ENCODE assay signal across 10 cellular contexts in the genomic region with DNA sequence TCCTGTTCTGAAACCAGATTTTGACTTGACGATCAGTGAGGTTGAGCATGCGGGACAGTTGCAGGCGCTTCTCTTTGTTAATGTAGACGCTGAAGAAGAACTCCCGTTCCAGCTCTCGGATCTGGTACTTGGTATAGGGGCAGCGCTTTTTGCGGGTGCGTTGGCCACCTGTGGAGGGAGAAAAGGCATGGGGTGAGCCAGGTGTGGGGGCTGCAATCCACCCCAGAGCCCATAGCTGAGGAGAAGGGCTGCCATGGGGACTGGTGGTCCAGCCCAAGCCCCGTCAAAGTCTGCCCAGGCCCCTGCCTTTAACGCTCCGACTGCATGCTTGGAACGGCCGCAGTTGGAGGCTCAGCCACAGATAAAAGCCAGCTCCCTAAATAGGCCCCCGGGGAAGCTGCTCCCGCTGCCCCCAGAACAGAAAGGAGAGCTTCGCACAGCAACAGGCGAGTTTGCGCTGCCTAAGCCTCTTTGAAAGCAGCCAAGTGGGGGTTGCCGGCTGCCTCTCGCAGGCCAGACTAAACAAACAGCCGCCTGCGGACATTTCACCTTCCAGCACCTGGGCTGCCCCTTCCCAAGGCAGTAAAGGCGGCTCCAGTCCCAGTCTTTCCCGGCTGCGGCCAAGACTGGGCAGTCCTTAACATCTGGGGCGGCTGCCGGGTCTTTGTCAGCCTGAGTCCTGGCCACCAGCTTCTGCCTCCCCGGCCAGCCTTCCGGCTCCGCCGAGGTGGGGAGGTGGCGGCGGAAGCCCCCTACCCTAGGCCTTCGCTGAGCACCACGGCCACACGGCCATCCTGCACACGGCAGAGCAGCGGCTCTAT. TPM values are rescaled to one million over a fixed set of nuclear protein-coding genes. Genes with fewer than 3 reads are reported as not detected.
A peak's percentile ranks its signal among the peaks of the same experiment; 100 is the strongest.
DNase-seq lines count a peak whose midpoint lies in the region; ATAC-seq, FAIRE-seq and TF ChIP-seq lines count a peak whose summit lies in the region.
"Had no signal": no experiment of that assay in that cellular context is flagged by ENCODE, and none has a peak within 500 bp of the region (broad histone marks: within the 10 kb centered on the region; RNA-seq: fewer than 3 reads in every experiment).

No MANE protein-coding gene starts in this region.

- no peak for ATAC-seq in activated CD8-positive, alpha-beta T cell treated with anti-CD3 and anti-CD28 coated beads for 36 hours
- no peak for ATAC-seq in activated CD8-positive, alpha-beta T cell treated with anti-CD3 and anti-CD28 coated beads, Interleukin-2, amount 10 ng/mL, durations not matched to agents 7 days and 5 days
- no peak for ATAC-seq in PC-3
- ATAC-seq in stimulated activated effector memory CD8-positive, alpha-beta T cell treated with anti-CD3 and anti-CD28 coated beads, Interleukin-12 subunit alpha, Interleukin-12 subunit beta, amount 100 ng/mL, for 72 hours, result no peak
- ATAC-seq in GM21717 (IDR thresholded peaks at IDR 0.05; ENCODE audit: unreplicated experiment), result no peak

- FAIRE-seq in keratinocyte (lab: Jason Lieb, UNC), result no peak
- FAIRE-seq in GM12892 (lab: Jason Lieb, UNC), result no peak

- H3K36me3 ChIP-seq in PC-3 (ENCODE audit: low read depth, low read length) (no peaks in the 10 kb centered on the region), keratinocyte (ENCODE audit: control insufficient read depth in 2 of 2, extremely low read depth in 1 of 2, insufficient read depth in 2 of 2, low read length in 2 of 2) (no peaks in the 10 kb centered on the region)

- H3K4me1 Mint-ChIP-seq in activated CD8-positive, alpha-beta T cell treated with anti-CD3 and anti-CD28 coated beads for 36 hours (ENCODE audit: low read depth), result peaks cover 26% of the 10 kb centered on the region
- H3K4me1 Mint-ChIP-seq in activated CD8-positive, alpha-beta T cell treated with anti-CD3 and anti-CD28 coated beads, Interleukin-2, amount 10 ng/mL, durations not matched to agents 7 days and 5 days (ENCODE audit: low read depth), result peaks cover 39% of the 10 kb centered on the region
- H3K4me1 Mint-ChIP-seq in stimulated activated effector memory CD8-positive, alpha-beta T cell treated with anti-CD3 and anti-CD28 coated beads, Interleukin-12 subunit alpha, Interleukin-12 subunit beta, amount 100 ng/mL, for 72 hours, result peaks cover 43% of the 10 kb centered on the region

- H3F3A ChIP-seq in PC-3 (ENCODE audit: low read length, unreplicated experiment), result no peaks in the 10 kb centered on the region

- H3K9me3 Mint-ChIP-seq in activated CD8-positive, alpha-beta T cell treated with anti-CD3 and anti-CD28 coated beads for 36 hours, result no peaks in the 10 kb centered on the region
- H3K9me3 Mint-ChIP-seq in activated CD8-positive, alpha-beta T cell treated with anti-CD3 and anti-CD28 coated beads, Interleukin-2, amount 10 ng/mL, durations not matched to agents 7 days and 5 days (ENCODE audit: insufficient read depth), result no peaks in the 10 kb centered on the region
- H3K9me3 Mint-ChIP-seq in stimulated activated effector memory CD8-positive, alpha-beta T cell treated with anti-CD3 and anti-CD28 coated beads, Interleukin-12 subunit alpha, Interleukin-12 subunit beta, amount 100 ng/mL, for 72 hours, result no peaks in the 10 kb centered on the region

- H3K9ac ChIP-seq in PC-3 (ENCODE audit: low read length), result peak overlapping the region; percentile 97
- H3K9ac ChIP-seq in keratinocyte (ENCODE audit: control insufficient read depth, extremely low read depth, insufficient read depth, low read length), result no peak overlapping the region

- no peaks in the 10 kb centered on the region for H3K36me3 Mint-ChIP-seq in activated CD8-positive, alpha-beta T cell treated with anti-CD3 and anti-CD28 coated beads for 36 hours (ENCODE audit: low read depth)
- H3K36me3 Mint-ChIP-seq in activated CD8-positive, alpha-beta T cell treated with anti-CD3 and anti-CD28 coated beads, Interleukin-2, amount 10 ng/mL, durations not matched to agents 7 days and 5 days (ENCODE audit: low read depth), result peaks cover 4% of the 10 kb centered on the region
- H3K36me3 Mint-ChIP-seq in stimulated activated effector memory CD8-positive, alpha-beta T cell treated with anti-CD3 and anti-CD28 coated beads, Interleukin-12 subunit alpha, Interleukin-12 subunit beta, amount 100 ng/mL, for 72 hours, result peaks cover 8% of the 10 kb centered on the region

- intact Hi-C loops in activated CD8-positive, alpha-beta T cell treated with anti-CD3 and anti-CD28 coated beads for 36 hours (cut with micrococcal nuclease), result no loop called here
- intact Hi-C loops in PC-3 (cut with micrococcal nuclease), result no loop called here

- H3K4me2 ChIP-seq in PC-3 (ENCODE audit: low read length) (peak overlapping the region; percentile 99), keratinocyte (ENCODE audit: control insufficient read depth, extremely low read depth, insufficient read depth, low read depth, low read length) (peak overlapping the region; percentile 79)

- H3K9me3 ChIP-seq in PC-3 (ENCODE audit: low read length) (no peaks in the 10 kb centered on the region), keratinocyte (ENCODE audit: control insufficient read depth, low read depth, low read length) (no peaks in the 10 kb centered on the region)

- TF ChIP-seq CTCF in activated CD8-positive, alpha-beta T cell treated with anti-CD3 and anti-CD28 coated beads for 36 hours (IDR thresholded peaks at IDR 0.05), result no peak
- TF ChIP-seq CTCF in PC-3 (conservative IDR thresholded peaks at IDR 0.05; ENCODE audit: low read depth, low read length) (no peak), keratinocyte (optimal IDR thresholded peaks at IDR 0.05 in 1 of 3, IDR thresholded peaks at IDR 0.05 in 1 of 3, conservative IDR thresholded peaks at IDR 0.05 in 1 of 3; ENCODE audit: extremely low read depth in 1 of 3, insufficient read depth in 2 of 3, low read length in 3 of 3) (no peak)

- H3K27ac ChIP-seq in PC-3 (ENCODE audit: low read length) (peak overlapping the region; percentile 97), keratinocyte (ENCODE audit: control insufficient read depth, insufficient read depth, low read length) (no peak overlapping the region)

- no TSS peak for BruUV-seq in PC-3 (replicated peaks; lab: Mats Ljungman, UMichigan)

- H4K20me1 ChIP-seq in PC-3 (ENCODE audit: low read length) (no peaks in the 10 kb centered on the region), keratinocyte (ENCODE audit: control insufficient read depth, extremely low read depth, insufficient read depth, low read length) (no peaks in the 10 kb centered on the region)

- H3K4me3 Mint-ChIP-seq in activated CD8-positive, alpha-beta T cell treated with anti-CD3 and anti-CD28 coated beads for 36 hours, result peak overlapping the region; percentile 59
- H3K4me3 Mint-ChIP-seq in activated CD8-positive, alpha-beta T cell treated with anti-CD3 and anti-CD28 coated beads, Interleukin-2, amount 10 ng/mL, durations not matched to agents 7 days and 5 days, result no peak overlapping the region
- peak overlapping the region; percentile 81 for H3K4me3 Mint-ChIP-seq in stimulated activated effector memory CD8-positive, alpha-beta T cell treated with anti-CD3 and anti-CD28 coated beads, Interleukin-12 subunit alpha, Interleukin-12 subunit beta, amount 100 ng/mL, for 72 hours

- no peak overlapping the region for H3K27ac Mint-ChIP-seq in activated CD8-positive, alpha-beta T cell treated with anti-CD3 and anti-CD28 coated beads for 36 hours
- H3K27ac Mint-ChIP-seq in activated CD8-positive, alpha-beta T cell treated with anti-CD3 and anti-CD28 coated beads, Interleukin-2, amount 10 ng/mL, durations not matched to agents 7 days and 5 days, result no peak overlapping the region
- H3K27ac Mint-ChIP-seq in stimulated activated effector memory CD8-positive, alpha-beta T cell treated with anti-CD3 and anti-CD28 coated beads, Interleukin-12 subunit alpha, Interleukin-12 subunit beta, amount 100 ng/mL, for 72 hours, result no peak overlapping the region

- H3K9me2 ChIP-seq in PC-3 (replicated peaks; ENCODE audit: low read length), result no peaks in the 10 kb centered on the region

- H3K27me3 ChIP-seq in PC-3 (ENCODE audit: low read length) (no peaks in the 10 kb centered on the region), keratinocyte (ENCODE audit: control insufficient read depth, extremely low read depth, insufficient read depth, low read length) (peaks cover 57% of the 10 kb centered on the region)

- H2AFZ ChIP-seq in PC-3 (ENCODE audit: low read length) (no peak overlapping the region), keratinocyte (ENCODE audit: control insufficient read depth, low read length) (no peak overlapping the region)

- POLR2A ChIA-PET in activated CD8-positive, alpha-beta T cell treated with anti-CD3 and anti-CD28 coated beads for 36 hours (lab: Charles Lee), result no interaction called here
- POLR2A ChIA-PET in activated CD8-positive, alpha-beta T cell treated with anti-CD3 and anti-CD28 coated beads, Interleukin-2, amount 10 ng/mL, durations not matched to agents 7 days and 5 days (lab: Charles Lee), result interaction anchor here (0.5 kb wide), 1 partner anchor 234 kb away, joined by 3 read pairs; no protein-coding TSS in a partner anchor
- POLR2A ChIA-PET in PC-3 (lab: Charles Lee; ENCODE audit: unreplicated experiment), result interaction anchor here (0.6 to 0.7 kb wide), 3 partner anchors 8 to 733 kb away, joined by 3 to 4 read pairs (median 3); no protein-coding TSS in a partner anchor

- H3K79me2 ChIP-seq in PC-3 (ENCODE audit: low read length), result peaks cover 99% of the 10 kb centered on the region
- H3K79me2 ChIP-seq in keratinocyte (ENCODE audit: control insufficient read depth, insufficient read depth, low read length), result no peaks in the 10 kb centered on the region

- peaks cover 37% of the 10 kb centered on the region for H3K4me1 ChIP-seq in PC-3 (ENCODE audit: insufficient read depth, low read length)
- H3K4me1 ChIP-seq in keratinocyte (ENCODE audit: control insufficient read depth, extremely low read depth, insufficient read depth, low read length), result peaks cover 13% of the 10 kb centered on the region

- no peak for DNase-seq in activated CD8-positive, alpha-beta T cell treated with anti-CD3 and anti-CD28 coated beads for 36 hours
- no peak for DNase-seq in activated CD8-positive, alpha-beta T cell treated with anti-CD3 and anti-CD28 coated beads, Interleukin-2, amount 10 ng/mL, durations not matched to agents 7 days and 5 days
- DNase-seq in PC-3 (no peak), keratinocyte (ENCODE audit: low read depth, low spot score) (no peak), kidney glomerular epithelial cell (lab: John Stamatoyannopoulos, UW) (no peak), GM12892 (ENCODE audit: insufficient read length) (no peak)
- DNase-seq in stimulated activated effector memory CD8-positive, alpha-beta T cell treated with anti-CD3 and anti-CD28 coated beads, Interleukin-12 subunit alpha, Interleukin-12 subunit beta, amount 100 ng/mL, for 72 hours (ENCODE audit: low spot score in 2 of 2), result no peak
- DNase-seq: CD4-positive, alpha-beta memory T cell; stimulated activated CD4-positive, alpha-beta T cell treated with anti-CD3 and anti-CD28 coated beads, Interleukin-1b, Interleukin-23, amount 100 ng/mL, for 48 hours had no signal

- CTCF ChIA-PET in activated CD8-positive, alpha-beta T cell treated with anti-CD3 and anti-CD28 coated beads for 36 hours (lab: Charles Lee), result interaction anchor here (1.2 to 2.3 kb wide), 8 partner anchors 9 to 24 kb away, joined by 3 to 9 read pairs (median 6); no protein-coding TSS in a partner anchor
- CTCF ChIA-PET in activated CD8-positive, alpha-beta T cell treated with anti-CD3 and anti-CD28 coated beads, Interleukin-2, amount 10 ng/mL, durations not matched to agents 7 days and 5 days (lab: Charles Lee), result interaction anchor here (0.6 to 6.1 kb wide), 4 partner anchors 12 to 500 kb away, joined by 3 to 37 read pairs (median 4); no protein-coding TSS in a partner anchor
- CTCF ChIA-PET in PC-3 (lab: Charles Lee), result no interaction called here

- H3K9me1 ChIP-seq in keratinocyte (ENCODE audit: control insufficient read depth, extremely low read depth, insufficient read depth, low read length), result no peaks in the 10 kb centered on the region

- peak overlapping the region; percentile 91 for H3K4me3 ChIP-seq in PC-3 (ENCODE audit: low read length)
- peak overlapping the region in 1 of 3 experiments; percentile 20 for H3K4me3 ChIP-seq in keratinocyte (ENCODE audit: control insufficient read depth in 2 of 3, extremely low read depth in 1 of 3, insufficient read depth in 2 of 3, low read depth in 1 of 3, low read length in 3 of 3)

- no peak for TF ChIP-seq POLR2A in GM12892 (IDR thresholded peaks at IDR 0.05; ENCODE audit: low read depth, low read length)

- peaks cover 69% of the 10 kb centered on the region for H3K27me3 Mint-ChIP-seq in activated CD8-positive, alpha-beta T cell treated with anti-CD3 and anti-CD28 coated beads for 36 hours
- peaks cover 77% of the 10 kb centered on the region for H3K27me3 Mint-ChIP-seq in activated CD8-positive, alpha-beta T cell treated with anti-CD3 and anti-CD28 coated beads, Interleukin-2, amount 10 ng/mL, durations not matched to agents 7 days and 5 days (ENCODE audit: low read depth)

- dilution Hi-C loops in keratinocyte (cut with MboI; ENCODE audit: extremely low pct_ligation_motif_present, low sequenced_read_pairs), result no loop called here

RNA-seq across cellular contexts. Expression of a gene that starts 2.0 kb away (rescaled TPM):
- under 1 TPM; 0.13 to 0.18 TPM for total RNA-seq in activated CD8-positive, alpha-beta T cell treated with anti-CD3 and anti-CD28 coated beads for 36 hours
- not detected for total RNA-seq in activated CD8-positive, alpha-beta T cell treated with anti-CD3 and anti-CD28 coated beads, Interleukin-2, amount 10 ng/mL, durations not matched to agents 7 days and 5 days
- total RNA-seq in PC-3 (2014; rRNA removed), result 26.6 and 31.4 TPM in 2 replicates
- polyA plus RNA-seq in keratinocyte, result 0.07 to 0.18 TPM (median 0.14 TPM) in 3 replicates
- not detected for polyA plus RNA-seq in keratinocyte (2011; ENCODE audit: low read depth)
- polyA plus RNA-seq in keratinocyte (2011; cell fraction: cytosol; rRNA removed), result 0.17 and 0.19 TPM in 2 replicates
- 0.13 TPM in 2 replicates for polyA plus RNA-seq in keratinocyte (2011; cell fraction: nucleus; rRNA removed)
- 0.16 and 0.27 TPM in 2 replicates for polyA plus RNA-seq in keratinocyte (2012; ENCODE audit: low replicate concordance)
- polyA minus RNA-seq in keratinocyte, result not detected in 3 replicates
- polyA minus RNA-seq in keratinocyte (2011; cell fraction: cytosol; rRNA and poly(A)+ RNA removed), result not detected
- not detected in 2 replicates for polyA minus RNA-seq in keratinocyte (2011; cell fraction: nucleus; rRNA and poly(A)+ RNA removed)
- not detected for polyA plus RNA-seq in GM12892 (2012; ENCODE audit: missing spikeins)
- total RNA-seq: CD4-positive, alpha-beta memory T cell had no signal
- polyA plus RNA-seq: CD4-positive, alpha-beta memory T cell had no signal

RNA-seq across cellular contexts. Expression of a gene that starts 9.0 kb away (rescaled TPM):
- total RNA-seq in activated CD8-positive, alpha-beta T cell treated with anti-CD3 and anti-CD28 coated beads for 36 hours, result not detected
- total RNA-seq in activated CD8-positive, alpha-beta T cell treated with anti-CD3 and anti-CD28 coated beads, Interleukin-2, amount 10 ng/mL, durations not matched to agents 7 days and 5 days, result not detected
- total RNA-seq in PC-3 (2014; rRNA removed), result 36.0 and 46.1 TPM in 2 replicates
- polyA plus RNA-seq in keratinocyte, result 1.6 to 4.5 TPM (median 2.4 TPM) in 3 replicates
- polyA plus RNA-seq in keratinocyte (2011; ENCODE audit: low read depth), result 0.40 TPM
- 2.0 and 2.2 TPM in 2 replicates for polyA plus RNA-seq in keratinocyte (2011; cell fraction: cytosol; rRNA removed)
- polyA plus RNA-seq in keratinocyte (2011; cell fraction: nucleus; rRNA removed), result 2.0 and 2.1 TPM in 2 replicates
- 2.5 and 9.5 TPM in 2 replicates for polyA plus RNA-seq in keratinocyte (2012; ENCODE audit: low replicate concordance)
- polyA minus RNA-seq in keratinocyte, result 1.9 to 5.1 TPM (median 3.0 TPM) in 3 replicates
- polyA minus RNA-seq in keratinocyte (2011; cell fraction: cytosol; rRNA and poly(A)+ RNA removed), result not detected
- polyA minus RNA-seq in keratinocyte (2011; cell fraction: nucleus; rRNA and poly(A)+ RNA removed), result 0.47 and 0.84 TPM in 2 replicates
- 2.9 TPM for polyA plus RNA-seq in GM12892 (2012; ENCODE audit: missing spikeins)
- total RNA-seq: CD4-positive, alpha-beta memory T cell had no signal
- polyA plus RNA-seq: CD4-positive, alpha-beta memory T cell had no signal

RNA-seq across cellular contexts. Expression of a gene that starts 16.8 kb away (rescaled TPM):
- not detected for total RNA-seq in activated CD8-positive, alpha-beta T cell treated with anti-CD3 and anti-CD28 coated beads for 36 hours
- not detected for total RNA-seq in activated CD8-positive, alpha-beta T cell treated with anti-CD3 and anti-CD28 coated beads, Interleukin-2, amount 10 ng/mL, durations not matched to agents 7 days and 5 days
- total RNA-seq in PC-3 (2014; rRNA removed), result 12.1 and 14.9 TPM in 2 replicates
- not detected in 3 replicates for polyA plus RNA-seq in keratinocyte
- not detected for polyA plus RNA-seq in keratinocyte (2011; ENCODE audit: low read depth)
- not detected in 2 replicates for polyA plus RNA-seq in keratinocyte (2011; cell fraction: cytosol; rRNA removed)
- polyA plus RNA-seq in keratinocyte (2011; cell fraction: nucleus; rRNA removed), result not detected in 2 replicates
- not detected in 2 replicates for polyA plus RNA-seq in keratinocyte (2012; ENCODE audit: low replicate concordance)
- polyA minus RNA-seq in keratinocyte, result not detected in 3 replicates
- not detected for polyA minus RNA-seq in keratinocyte (2011; cell fraction: cytosol; rRNA and poly(A)+ RNA removed)
- not detected in 2 replicates for polyA minus RNA-seq in keratinocyte (2011; cell fraction: nucleus; rRNA and poly(A)+ RNA removed)
- not detected for polyA plus RNA-seq in GM12892 (2012; ENCODE audit: missing spikeins)
- total RNA-seq: CD4-positive, alpha-beta memory T cell had no signal
- polyA plus RNA-seq: CD4-positive, alpha-beta memory T cell had no signal

RNA-seq across cellular contexts. Expression of a gene that starts 17.7 kb away (rescaled TPM):
- not detected for total RNA-seq in activated CD8-positive, alpha-beta T cell treated with anti-CD3 and anti-CD28 coated beads for 36 hours
- total RNA-seq in activated CD8-positive, alpha-beta T cell treated with anti-CD3 and anti-CD28 coated beads, Interleukin-2, amount 10 ng/mL, durations not matched to agents 7 days and 5 days, result not detected
- 69.0 and 85.3 TPM in 2 replicates for total RNA-seq in PC-3 (2014; rRNA removed)
- 9.0 to 40.5 TPM (median 28.1 TPM) in 3 replicates for polyA plus RNA-seq in keratinocyte
- polyA plus RNA-seq in keratinocyte (2011; ENCODE audit: low read depth), result 76.1 TPM
- polyA plus RNA-seq in keratinocyte (2011; cell fraction: cytosol; rRNA removed), result 20.4 and 23.2 TPM in 2 replicates
- polyA plus RNA-seq in keratinocyte (2011; cell fraction: nucleus; rRNA removed), result 22.3 and 31.4 TPM in 2 replicates
- polyA plus RNA-seq in keratinocyte (2012; ENCODE audit: low replicate concordance), result 21.1 and 27.0 TPM in 2 replicates
- 1.5 to 5.7 TPM (median 4.0 TPM) in 3 replicates for polyA minus RNA-seq in keratinocyte
- polyA minus RNA-seq in keratinocyte (2011; cell fraction: cytosol; rRNA and poly(A)+ RNA removed), result 9.4 TPM
- polyA minus RNA-seq in keratinocyte (2011; cell fraction: nucleus; rRNA and poly(A)+ RNA removed), result 2.2 and 3.8 TPM in 2 replicates
- polyA plus RNA-seq in GM12892 (2012; ENCODE audit: missing spikeins), result 4.1 TPM
- total RNA-seq: CD4-positive, alpha-beta memory T cell had no signal
- polyA plus RNA-seq: CD4-positive, alpha-beta memory T cell had no signal

RNA-seq across cellular contexts. Expression of a gene that starts 26.6 kb away (rescaled TPM):
- total RNA-seq in activated CD8-positive, alpha-beta T cell treated with anti-CD3 and anti-CD28 coated beads for 36 hours, result not detected
- total RNA-seq in activated CD8-positive, alpha-beta T cell treated with anti-CD3 and anti-CD28 coated beads, Interleukin-2, amount 10 ng/mL, durations not matched to agents 7 days and 5 days, result not detected
- total RNA-seq in PC-3 (2014; rRNA removed), result 2.6 and 2.8 TPM in 2 replicates
- 3.8 to 13.5 TPM (median 8.1 TPM) in 3 replicates for polyA plus RNA-seq in keratinocyte
- 4.9 TPM for polyA plus RNA-seq in keratinocyte (2011; ENCODE audit: low read depth)
- polyA plus RNA-seq in keratinocyte (2011; cell fraction: cytosol; rRNA removed), result 7.4 and 9.8 TPM in 2 replicates
- polyA plus RNA-seq in keratinocyte (2011; cell fraction: nucleus; rRNA removed), result 5.2 and 6.0 TPM in 2 replicates
- 3.9 and 14.3 TPM in 2 replicates for polyA plus RNA-seq in keratinocyte (2012; ENCODE audit: low replicate concordance)
- 4.5 to 4.9 TPM (median 4.8 TPM) in 3 replicates for polyA minus RNA-seq in keratinocyte
- 11.9 TPM for polyA minus RNA-seq in keratinocyte (2011; cell fraction: cytosol; rRNA and poly(A)+ RNA removed)
- 2.0 and 2.3 TPM in 2 replicates for polyA minus RNA-seq in keratinocyte (2011; cell fraction: nucleus; rRNA and poly(A)+ RNA removed)
- not detected for polyA plus RNA-seq in GM12892 (2012; ENCODE audit: missing spikeins)
- total RNA-seq: CD4-positive, alpha-beta memory T cell had no signal
- polyA plus RNA-seq: CD4-positive, alpha-beta memory T cell had no signal

Comparison
In these comparisons a context has a peak if more than half of its experiments do, and no peak if none do; other contexts are left out.
1. RNA of a gene that starts 2.0 kb away (total RNA-seq): 26.6 to 31.4 TPM in PC-3; 0.13 to 0.18 TPM in activated CD8-positive, alpha-beta T cell treated with anti-CD3 and anti-CD28 coated beads for 36 hours and not detected in activated CD8-positive, alpha-beta T cell treated with anti-CD3 and anti-CD28 coated beads, Interleukin-2, amount 10 ng/mL, durations not matched to agents 7 days and 5 days; every median in the first group is over 10 times any median in the second.
2. RNA of a gene that starts 9.0 kb away (total RNA-seq): 36.0 to 46.1 TPM in PC-3; not detected in activated CD8-positive, alpha-beta T cell treated with anti-CD3 and anti-CD28 coated beads for 36 hours and not detected in activated CD8-positive, alpha-beta T cell treated with anti-CD3 and anti-CD28 coated beads, Interleukin-2, amount 10 ng/mL, durations not matched to agents 7 days and 5 days; every median in the first group is over 10 times any median in the second.
3. RNA of a gene that starts 16.8 kb away (total RNA-seq): 12.1 to 14.9 TPM in PC-3; not detected in activated CD8-positive, alpha-beta T cell treated with anti-CD3 and anti-CD28 coated beads for 36 hours and not detected in activated CD8-positive, alpha-beta T cell treated with anti-CD3 and anti-CD28 coated beads, Interleukin-2, amount 10 ng/mL, durations not matched to agents 7 days and 5 days; every median in the first group is over 10 times any median in the second.